ENCODE assay signal across 8 cellular contexts in genomic region chr5:138466900-138467710, GRCh38. TPM values are rescaled to one million over a fixed set of nuclear protein-coding genes. Genes with fewer than 3 reads are reported as not detected.
DNase-seq lines count a peak whose midpoint lies in the region; ATAC-seq, FAIRE-seq and TF ChIP-seq lines count a peak whose summit lies in the region.

No MANE protein-coding gene starts in this region.

- H3K36me3 Mint-ChIP-seq in stimulated activated naive CD8-positive, alpha-beta T cell treated with anti-CD3 and anti-CD28 coated beads, Interleukin-15, Interleukin-2, amounts not matched to agents 100 ng/mL and 50 ng/mL, for 24 hours (ENCODE audit: low read depth): peaks cover 25% of the 10 kb centered on the region
- peaks cover 15% of the 10 kb centered on the region for H3K36me3 Mint-ChIP-seq in central memory CD8-positive, alpha-beta T cell (ENCODE audit: insufficient read depth)
- H3K36me3 Mint-ChIP-seq in mesothelial cell of epicardium: peaks cover 22% of the 10 kb centered on the region

- peak overlapping the region; percentile 58 for H3K27ac Mint-ChIP-seq in stimulated activated naive CD8-positive, alpha-beta T cell treated with anti-CD3 and anti-CD28 coated beads, Interleukin-15, Interleukin-2, amounts not matched to agents 100 ng/mL and 50 ng/mL, for 24 hours
- H3K27ac Mint-ChIP-seq in central memory CD8-positive, alpha-beta T cell (ENCODE audit: low read depth): peak overlapping the region; percentile 44
- peak overlapping the region; percentile 80 for H3K27ac Mint-ChIP-seq in mesothelial cell of epicardium

- FAIRE-seq in frontal cortex (lab: Jason Lieb, UNC): no peak

- peak overlapping the region; percentile 82 for H3K4me3 Mint-ChIP-seq in stimulated activated naive CD8-positive, alpha-beta T cell treated with anti-CD3 and anti-CD28 coated beads, Interleukin-15, Interleukin-2, amounts not matched to agents 100 ng/mL and 50 ng/mL, for 24 hours
- peak overlapping the region; percentile 83 for H3K4me3 Mint-ChIP-seq in central memory CD8-positive, alpha-beta T cell
- peak overlapping the region; percentile 79 for H3K4me3 Mint-ChIP-seq in mesothelial cell of epicardium

- H3K27me3 Mint-ChIP-seq in stimulated activated naive CD8-positive, alpha-beta T cell treated with anti-CD3 and anti-CD28 coated beads, Interleukin-15, Interleukin-2, amounts not matched to agents 100 ng/mL and 50 ng/mL, for 24 hours: no peaks in the 10 kb centered on the region
- H3K27me3 Mint-ChIP-seq in central memory CD8-positive, alpha-beta T cell: no peaks in the 10 kb centered on the region
- peaks cover 26% of the 10 kb centered on the region for H3K27me3 Mint-ChIP-seq in mesothelial cell of epicardium (ENCODE audit: low read depth)

- peaks cover 32% of the 10 kb centered on the region for H3K4me1 Mint-ChIP-seq in stimulated activated naive CD8-positive, alpha-beta T cell treated with anti-CD3 and anti-CD28 coated beads, Interleukin-15, Interleukin-2, amounts not matched to agents 100 ng/mL and 50 ng/mL, for 24 hours (ENCODE audit: low read depth)
- H3K4me1 Mint-ChIP-seq in central memory CD8-positive, alpha-beta T cell: peaks cover 23% of the 10 kb centered on the region
- H3K4me1 Mint-ChIP-seq in mesothelial cell of epicardium: peaks cover 22% of the 10 kb centered on the region

- no peaks in the 10 kb centered on the region for H3K9me3 Mint-ChIP-seq in stimulated activated naive CD8-positive, alpha-beta T cell treated with anti-CD3 and anti-CD28 coated beads, Interleukin-15, Interleukin-2, amounts not matched to agents 100 ng/mL and 50 ng/mL, for 24 hours
- no peaks in the 10 kb centered on the region for H3K9me3 Mint-ChIP-seq in central memory CD8-positive, alpha-beta T cell
- H3K9me3 Mint-ChIP-seq in mesothelial cell of epicardium: no peaks in the 10 kb centered on the region

- TF ChIP-seq CTCF in mesothelial cell of epicardium (IDR thresholded peaks at IDR 0.05; ENCODE audit: unreplicated experiment): no peak

- DNase-seq in stimulated activated naive CD8-positive, alpha-beta T cell treated with anti-CD3 and anti-CD28 coated beads, Interleukin-15, Interleukin-2, amounts not matched to agents 100 U/mL and 50 U/mL, for 24 hours: no peak
- no peak for DNase-seq in central memory CD8-positive, alpha-beta T cell (ENCODE audit: low spot score in 2 of 2)
- DNase-seq in mesothelial cell of epicardium (ENCODE audit: low spot score in 2 of 2, unreplicated experiment in 2 of 2) (no peak), COLO668 (lab: John Stamatoyannopoulos, UW; ENCODE audit: unreplicated experiment) (no peak), COLO829 (ENCODE audit: low spot score) (no peak), frontal cortex (ENCODE audit: low spot score in 2 of 2) (no peak)
- DNase-seq in NK-92 treated with Interleukin-12 subunit alpha and Interleukin-12 subunit beta, amount 100 ng/mL, for 24 hours (lab: John Stamatoyannopoulos, UW): no peak

- ATAC-seq in stimulated activated naive CD8-positive, alpha-beta T cell treated with anti-CD3 and anti-CD28 coated beads, Interleukin-15, Interleukin-2, amounts not matched to agents 100 U/mL and 50 U/mL, for 24 hours: no peak
- no peak for ATAC-seq in central memory CD8-positive, alpha-beta T cell (replicated peaks; ENCODE audit: extremely low read depth, poor library complexity, severe bottlenecking)

RNA-seq across cellular contexts. Expression of gene EGR1, which starts 1.8 kb away (rescaled TPM):
- total RNA-seq in mesothelial cell of epicardium (701 to 737 TPM (median 733 TPM) in 3 replicates), frontal cortex (0.82 TPM)

RNA-seq across cellular contexts. Expression of gene REEP2, which starts 28.2 kb away (rescaled TPM):
- total RNA-seq in mesothelial cell of epicardium: 14.2 to 19.7 TPM (median 15.6 TPM) in 3 replicates
- 70.9 TPM for total RNA-seq in frontal cortex

Comparison
In these comparisons a context has a peak if more than half of its experiments do, and no peak if none do; other contexts are left out.
1. RNA of gene EGR1, which starts 1.8 kb away (total RNA-seq): 701 to 737 TPM in mesothelial cell of epicardium; 0.82 TPM in frontal cortex (single experiment); every median in the first group is over 100 times any median in the second.
2. Peak in every context shown above with its lines, with median percentiles within 50 percentile points of each other: H3K27ac Mint-ChIP-seq and H3K4me3 Mint-ChIP-seq.